1 cellular context compared by ENCODE assay signal in the genomic region with DNA sequence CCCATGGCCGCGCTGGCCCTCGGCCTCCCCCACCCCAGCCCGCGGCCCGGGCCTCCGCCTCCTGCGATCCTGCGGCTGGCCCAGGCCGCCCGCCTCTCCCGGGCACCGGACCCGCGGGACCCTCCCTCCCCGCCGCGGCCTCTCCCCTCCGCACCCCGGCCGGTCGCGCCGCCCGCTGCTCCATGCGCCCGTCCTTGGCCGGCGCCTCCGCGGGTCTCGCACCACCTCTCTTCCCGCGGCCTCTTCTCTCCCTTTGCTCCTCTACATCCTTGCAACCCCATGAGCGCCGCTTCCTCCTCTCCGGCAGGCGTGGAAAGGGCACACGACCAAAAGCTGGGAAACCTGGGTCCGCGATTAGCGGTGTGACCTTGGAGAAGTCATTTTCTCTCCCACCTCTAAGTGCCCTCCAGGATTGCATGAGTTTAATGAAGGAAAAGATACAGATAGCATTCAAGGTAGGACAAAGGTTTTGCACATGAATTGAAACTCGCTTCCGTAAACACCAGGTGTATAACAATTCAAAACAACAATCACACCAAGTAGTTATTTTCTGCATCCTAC.
TF ChIP-seq lines count a peak whose summit lies in the region.

No MANE protein-coding gene starts in this region.

TF ChIP-seq in HepG2, 621 proteins besides CTCF, POLR2A, EP300 and RAD21 (continued from another document):
- TF ChIP-seq ZNF609 (CRISPR knock-in tag; IDR thresholded peaks at IDR 0.05; ENCODE audit: borderline replicate concordance) (no peak), SNRNP70 (IDR thresholded peaks at IDR 0.05; ENCODE audit: low read depth, low read length) (no peak), PAWR (CRISPR knock-in tag; IDR thresholded peaks at IDR 0.05; ENCODE audit: borderline replicate concordance) (no peak), HNF1A (IDR thresholded peaks at IDR 0.05; ENCODE audit: low read depth) (no peak), HNF1A (CRISPR knock-in tag; IDR thresholded peaks at IDR 0.05; ENCODE audit: borderline replicate concordance) (no peak), HMG20B (CRISPR knock-in tag; conservative IDR thresholded peaks at IDR 0.05) (no peak)
TF ChIP-seq in HepG2: peak in this region for 44.
